In genomic region chr1:202182040-202182877, GRCh38 we compare ENCODE assay signal across 1 cellular context.
TF ChIP-seq lines count a peak whose summit lies in the region.

No MANE protein-coding gene starts in this region.

TF ChIP-seq in H1, 55 proteins besides CTCF, POLR2A, EP300 and RAD21:
- TF ChIP-seq BACH1 (IDR thresholded peaks at IDR 0.05; ENCODE audit: low read length) (peak; percentile 84), CHD2 (IDR thresholded peaks at IDR 0.05; ENCODE audit: low read length) (no peak), SP2 (IDR thresholded peaks at IDR 0.05; ENCODE audit: low read length) (no peak)
